28 cellular contexts compared by ENCODE assay signal in the genomic region with DNA sequence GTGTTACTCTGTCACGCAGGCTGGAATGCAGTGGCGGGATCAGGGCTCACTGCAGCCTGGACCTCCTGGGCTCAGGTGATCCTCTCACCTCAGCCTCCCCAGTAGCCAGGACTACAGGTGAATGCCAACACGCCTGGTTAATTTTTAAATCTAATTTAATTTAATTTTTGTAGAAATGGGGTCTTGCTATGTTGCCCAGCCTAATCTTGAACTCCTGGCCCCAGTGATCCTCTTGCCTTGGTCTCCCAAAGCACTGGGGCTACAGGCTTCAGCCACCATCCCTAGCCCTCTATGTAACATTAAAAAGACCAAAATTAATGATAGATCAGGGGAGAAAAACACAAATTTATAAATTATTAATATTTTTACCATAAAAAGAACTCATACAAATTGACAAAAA. TPM values are rescaled to one million over a fixed set of nuclear protein-coding genes. Genes with fewer than 3 reads are reported as not detected.
DNase-seq lines count a peak whose midpoint lies in the region; ATAC-seq, FAIRE-seq and TF ChIP-seq lines count a peak whose summit lies in the region.
"Had no signal": no experiment of that assay in that cellular context is flagged by ENCODE, and none has a peak within 500 bp of the region (broad histone marks: within the 10 kb centered on the region; RNA-seq: fewer than 3 reads in every experiment).

No MANE protein-coding gene starts in this region.

- ATAC-seq in Right ventricle myocardium inferior (no peak), GM19035 (IDR thresholded peaks at IDR 0.05; ENCODE audit: unreplicated experiment) (no peak)
- ATAC-seq: GM12878 had no signal

- TF ChIP-seq CTCF in HEK293 (tag by site-specific recombination; IDR thresholded peaks at IDR 0.05): no peak
- no peak for TF ChIP-seq CTCF in adrenal gland (IDR thresholded peaks at IDR 0.05)
- no peak for TF ChIP-seq CTCF in kidney (IDR thresholded peaks at IDR 0.05; ENCODE audit: borderline replicate concordance, extremely low read depth, insufficient read depth)
- TF ChIP-seq CTCF in sigmoid colon (IDR thresholded peaks at IDR 0.05): no peak

- H3K9me2 ChIP-seq in Karpas-422 (replicated peaks; ENCODE audit: insufficient read depth, low read length): no peaks in the 10 kb centered on the region

- no peak for FAIRE-seq in kidney (lab: Jason Lieb, UNC)
- FAIRE-seq: A204.1, GM12878, GM12892, GM18507, GM19239 had no signal

- no peaks in the 10 kb centered on the region for H3K4me1 ChIP-seq in HEK293 (ENCODE audit: control insufficient read depth, insufficient read depth, low read length)
- peaks cover 0 to 10% of the 10 kb centered on the region in 2 donors for H3K4me1 ChIP-seq in adrenal gland (replicated peaks in 1 of 2)
- H3K4me1 ChIP-seq in kidney (ENCODE audit: control insufficient read depth in 1 of 2, insufficient read depth in 1 of 2, low read depth in 1 of 2, low read length in 2 of 2): no peaks in the 10 kb centered on the region
- no peaks in the 10 kb centered on the region for H3K4me1 ChIP-seq in sigmoid colon
- no peaks in the 10 kb centered on the region for H3K4me1 ChIP-seq in Karpas-422 (ENCODE audit: low read length)
- H3K4me1 ChIP-seq: BE2C, BLaER1 had no signal

- H3K4me2 ChIP-seq in Karpas-422 (ENCODE audit: low read depth, low read length, poor library complexity, severe bottlenecking): no peak overlapping the region
- H3K4me2 ChIP-seq: BLaER1 had no signal

- POLR2A ChIA-PET in HEK293 (lab: Yijun Ruan, JAX): no interaction called here

- no peak overlapping the region for H3K27ac ChIP-seq in HEK293 (ENCODE audit: extremely low read depth, low read depth, low read length)
- peak overlapping the region in 3 of 5 donors; percentile 20 to 65 (median 45) for H3K27ac ChIP-seq in adrenal gland
- no peak overlapping the region for H3K27ac ChIP-seq in kidney (ENCODE audit: low read depth in 2 of 2, low read length in 2 of 2)
- no peak overlapping the region for H3K27ac ChIP-seq in sigmoid colon
- H3K27ac ChIP-seq in Karpas-422 (ENCODE audit: low read length): no peak overlapping the region
- H3K27ac ChIP-seq: BLaER1 had no signal

- DNase-seq in adrenal gland (no peak), kidney (peak; percentile 16), sigmoid colon (peak; percentile 4), Karpas-422 (no peak), Right ventricle myocardium inferior (ENCODE audit: missing footprints) (no peak)
- DNase-seq: 8988T; ACHN; BE2C; C1 segment of cervical spinal cord; CD4-positive, alpha-beta memory T cell; CD4-positive, CD25-positive, alpha-beta regulatory T cell; CD8-positive, alpha-beta memory T cell; COR-L47; DMS 273 treated with DMSO at 0.1 percent for 48 hours; DMS153; DMS53; DMS79; DND-41; EL; GDM1 had no signal

- H3K4me3 ChIP-seq in HEK293 (ENCODE audit: low read depth, low read length) (no peak overlapping the region), adrenal gland (no peak overlapping the region), kidney (ENCODE audit: low read length in 2 of 2) (no peak overlapping the region), sigmoid colon (no peak overlapping the region), Karpas-422 (ENCODE audit: low read length) (no peak overlapping the region)
- H3K4me3 ChIP-seq: BLaER1, GM12878 had no signal

- CTCF ChIA-PET in HEK293 (lab: Yijun Ruan, JAX): interaction anchor here (0.6 to 0.7 kb wide), 2 partner anchors 14 to 246 kb away, joined by 3 to 4 read pairs; no protein-coding TSS in a partner anchor

- H3K79me2 ChIP-seq in Karpas-422 (ENCODE audit: low read length): no peaks in the 10 kb centered on the region

- H3K9me3 ChIP-seq in HEK293 (ENCODE audit: control insufficient read depth, insufficient read depth, low read depth, low read length) (no peaks in the 10 kb centered on the region), adrenal gland (replicated peaks in 1 of 3) (no peaks in the 10 kb centered on the region), kidney (ENCODE audit: control insufficient read depth in 1 of 2, low read length in 2 of 2) (no peaks in the 10 kb centered on the region), sigmoid colon (no peaks in the 10 kb centered on the region), Karpas-422 (ENCODE audit: low read length) (no peaks in the 10 kb centered on the region)
- H3K9me3 ChIP-seq: BE2C, BLaER1 had no signal

- WGBS in adrenal gland, 4 donors: 65 to 70% (median 67%) methylated on average over 3 of the region's 3 CpGs
- WGBS in sigmoid colon, 2 donors: 76 to 93% methylated on average over 3 of the region's 3 CpGs

- TF ChIP-seq POLR2A in adrenal gland (IDR thresholded peaks at IDR 0.05) (no peak), sigmoid colon (IDR thresholded peaks at IDR 0.05) (no peak)

- H3K36me3 ChIP-seq in HEK293 (ENCODE audit: control insufficient read depth in 2 of 2, insufficient read depth in 1 of 2, low read length in 2 of 2) (no peaks in the 10 kb centered on the region), adrenal gland (replicated peaks in 1 of 2) (no peaks in the 10 kb centered on the region), kidney (ENCODE audit: control insufficient read depth in 1 of 2, insufficient read depth in 2 of 2, low read length in 2 of 2) (no peaks in the 10 kb centered on the region), sigmoid colon (no peaks in the 10 kb centered on the region), Karpas-422 (ENCODE audit: insufficient read depth, low read length) (no peaks in the 10 kb centered on the region)
- H3K36me3 ChIP-seq: BE2C, BLaER1 had no signal

- intact Hi-C loops in adrenal gland (cut with DNase I): no loop called here
- intact Hi-C loops in kidney (cut with DNase I): no loop called here
- intact Hi-C loops in sigmoid colon (cut with DNase I): no loop called here
- intact Hi-C loops in Right ventricle myocardium inferior (cut with DNase I): loop anchor here (5.0 kb wide), 1 partner anchor 133 kb away; no protein-coding TSS in a partner anchor

- no peaks in the 10 kb centered on the region for H3K27me3 ChIP-seq in adrenal gland
- H3K27me3 ChIP-seq in sigmoid colon: no peaks in the 10 kb centered on the region
- no peaks in the 10 kb centered on the region for H3K27me3 ChIP-seq in Karpas-422 (ENCODE audit: low read length)
- H3K27me3 ChIP-seq: BE2C, BLaER1 had no signal

- no peak for TF ChIP-seq EP300 in sigmoid colon (IDR thresholded peaks at IDR 0.05)

- no peaks in the 10 kb centered on the region for H4K20me1 ChIP-seq in Karpas-422 (ENCODE audit: insufficient read depth, low read depth, low read length)
- H4K20me1 ChIP-seq: BLaER1 had no signal

- H3K9ac ChIP-seq in kidney (ENCODE audit: low read length in 2 of 2) (no peak overlapping the region), Karpas-422 (ENCODE audit: low read length) (no peak overlapping the region)
- H3K9ac ChIP-seq: BLaER1 had no signal

- H2AFZ ChIP-seq in Karpas-422 (ENCODE audit: low read length): no peak overlapping the region

TF ChIP-seq in HEK293, 187 proteins besides CTCF, POLR2A, EP300 and RAD21:
- TF ChIP-seq ZNF138 (tag by site-specific recombination; IDR thresholded peaks at IDR 0.05; ENCODE audit: borderline replicate concordance): no peak
- TF ChIP-seq ZIC2 (tag by site-specific recombination; IDR thresholded peaks at IDR 0.05): no peak
- no peak for TF ChIP-seq ZNF654 (tag by site-specific recombination; IDR thresholded peaks at IDR 0.05; ENCODE audit: low read depth)
- no peak for TF ChIP-seq ZNF558 (tag by site-specific recombination; IDR thresholded peaks at IDR 0.05)
- TF ChIP-seq, protein P1, sequence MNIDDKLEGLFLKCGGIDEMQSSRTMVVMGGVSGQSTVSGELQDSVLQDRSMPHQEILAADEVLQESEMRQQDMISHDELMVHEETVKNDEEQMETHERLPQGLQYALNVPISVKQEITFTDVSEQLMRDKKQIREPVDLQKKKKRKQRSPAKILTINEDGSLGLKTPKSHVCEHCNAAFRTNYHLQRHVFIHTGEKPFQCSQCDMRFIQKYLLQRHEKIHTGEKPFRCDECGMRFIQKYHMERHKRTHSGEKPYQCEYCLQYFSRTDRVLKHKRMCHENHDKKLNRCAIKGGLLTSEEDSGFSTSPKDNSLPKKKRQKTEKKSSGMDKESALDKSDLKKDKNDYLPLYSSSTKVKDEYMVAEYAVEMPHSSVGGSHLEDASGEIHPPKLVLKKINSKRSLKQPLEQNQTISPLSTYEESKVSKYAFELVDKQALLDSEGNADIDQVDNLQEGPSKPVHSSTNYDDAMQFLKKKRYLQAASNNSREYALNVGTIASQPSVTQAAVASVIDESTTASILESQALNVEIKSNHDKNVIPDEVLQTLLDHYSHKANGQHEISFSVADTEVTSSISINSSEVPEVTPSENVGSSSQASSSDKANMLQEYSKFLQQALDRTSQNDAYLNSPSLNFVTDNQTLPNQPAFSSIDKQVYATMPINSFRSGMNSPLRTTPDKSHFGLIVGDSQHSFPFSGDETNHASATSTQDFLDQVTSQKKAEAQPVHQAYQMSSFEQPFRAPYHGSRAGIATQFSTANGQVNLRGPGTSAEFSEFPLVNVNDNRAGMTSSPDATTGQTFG (tag by site-specific recombination; IDR thresholded peaks at IDR 0.05; ENCODE audit: borderline replicate concordance): no peak
- no peak for TF ChIP-seq MYNN (tag by site-specific recombination; IDR thresholded peaks at IDR 0.05; ENCODE audit: borderline replicate concordance)
- peak; percentile 45; the same call in 1 of the 2 replicates for TF ChIP-seq ZNF121 (tag by site-specific recombination; IDR thresholded peaks at IDR 0.05)
- TF ChIP-seq PRDM1 (tag by site-specific recombination; IDR thresholded peaks at IDR 0.05): no peak
- TF ChIP-seq, protein P2, sequence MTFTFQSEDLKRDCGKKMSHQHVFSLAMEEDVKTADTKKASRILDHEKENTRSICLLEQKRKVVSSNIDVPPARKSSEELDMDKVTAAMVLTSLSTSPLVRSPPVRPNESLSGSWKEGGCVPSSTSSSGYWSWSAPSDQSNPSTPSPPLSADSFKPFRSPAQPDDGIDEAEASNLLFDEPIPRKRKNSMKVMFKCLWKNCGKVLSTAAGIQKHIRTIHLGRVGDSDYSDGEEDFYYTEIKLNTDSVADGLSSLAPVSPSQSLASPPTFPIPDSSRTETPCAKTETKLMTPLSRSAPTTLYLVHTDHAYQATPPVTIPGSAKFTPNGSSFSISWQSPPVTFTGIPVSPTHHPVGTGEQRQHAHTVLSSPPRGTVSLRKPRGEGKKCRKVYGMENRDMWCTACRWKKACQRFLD (tag by site-specific recombination; IDR thresholded peaks at IDR 0.05): no peak

RNA-seq across cellular contexts. Expression of a gene that starts 11.3 kb away (rescaled TPM):
- total RNA-seq in adrenal gland: 10 to 100 TPM; 20.9 to 60.0 (median 40.9) TPM
- 10 to 100 TPM; 21.7 to 59.4 (median 29.0) TPM for polyA plus RNA-seq in adrenal gland
- 33.1 TPM for total RNA-seq in kidney
- 11.0 TPM for polyA plus RNA-seq in kidney (ENCODE audit: insufficient read depth, low read depth, low replicate concordance)
- 10 to 100 TPM; 28.8 to 50.4 (median 37.0) TPM for total RNA-seq in sigmoid colon
- 10 to 100 TPM in 1 of 3 donors, 1 to 10 TPM in 2; 6.6 to 19.9 (median 7.4) TPM for polyA plus RNA-seq in sigmoid colon
- 18.8 and 56.8 TPM in 2 replicates for total RNA-seq in Karpas-422 (2014; rRNA removed; shearing (Covaris generic); ENCODE audit: low replicate concordance)
- total RNA-seq in Right ventricle myocardium inferior: 28.9 TPM

Comparison
In these comparisons a context has a peak if more than half of its experiments do, and no peak if none do; other contexts are left out.
1. H3K27ac ChIP-seq: peak in adrenal gland (3 of 5); none in HEK293 (single experiment), kidney (0 of 2), sigmoid colon (0 of 4) and Karpas-422 (single experiment).
2. DNase-seq: peak in kidney (single experiment) and sigmoid colon (single experiment); none in adrenal gland (0 of 7), Karpas-422 (single experiment) and Right ventricle myocardium inferior (single experiment).